ENCODE assay signal across 14 cellular contexts in genomic region chr2:234404957-234405356, GRCh38.
DNase-seq lines count a peak whose midpoint lies in the region; ATAC-seq and TF ChIP-seq lines count a peak whose summit lies in the region.
"Had no signal": no experiment of that assay in that cellular context is flagged by ENCODE, and none has a peak within 500 bp of the region (broad histone marks: within the 10 kb centered on the region; RNA-seq: fewer than 3 reads in every experiment).

No MANE protein-coding gene starts in this region.

- no peak for TF ChIP-seq CTCF in activated CD8-positive, alpha-beta T cell treated with anti-CD3 and anti-CD28 coated beads for 36 hours (IDR thresholded peaks at IDR 0.05)
- no peak for TF ChIP-seq CTCF in Caco-2 (IDR thresholded peaks at IDR 0.05; ENCODE audit: insufficient read depth in 1 of 2, low read depth in 1 of 2, low read length in 1 of 2, severe bottlenecking in 1 of 2, unreplicated experiment in 1 of 2)
- no peak for TF ChIP-seq CTCF in endothelial cell (IDR thresholded peaks at IDR 0.05; ENCODE audit: unreplicated experiment)

- POLR2A ChIA-PET in activated CD8-positive, alpha-beta T cell treated with anti-CD3 and anti-CD28 coated beads for 36 hours (lab: Charles Lee): interaction anchor here (1.2 kb wide), 1 partner anchor 40 kb away, joined by 3 read pairs; no protein-coding TSS in a partner anchor
- POLR2A ChIA-PET in activated CD8-positive, alpha-beta T cell treated with anti-CD3 and anti-CD28 coated beads, Interleukin-2, amount 10 ng/mL, durations not matched to agents 7 days and 5 days (lab: Charles Lee): interaction anchor here (0.6 to 0.8 kb wide), 2 partner anchors 92 to 910 kb away, joined by 3 to 4 read pairs; partner anchors contain the start of gene ARL4C
- POLR2A ChIA-PET in Caco-2 (lab: Charles Lee): no interaction called here

- no peaks in the 10 kb centered on the region for H3K27me3 ChIP-seq in Caco-2 (replicated peaks; ENCODE audit: control insufficient read depth, insufficient read depth, low read length)

- no TSS peak for BruUV-seq in Caco-2 (replicated peaks; lab: Mats Ljungman, UMichigan)

- CTCF ChIA-PET in activated CD8-positive, alpha-beta T cell treated with anti-CD3 and anti-CD28 coated beads for 36 hours (lab: Charles Lee): interaction anchor here (1.0 kb wide), 1 partner anchor 116 kb away, joined by 3 read pairs; no protein-coding TSS in a partner anchor
- CTCF ChIA-PET in activated CD8-positive, alpha-beta T cell treated with anti-CD3 and anti-CD28 coated beads, Interleukin-2, amount 10 ng/mL, durations not matched to agents 7 days and 5 days (lab: Charles Lee): interaction anchor here (0.7 kb wide), 1 partner anchor 84 kb away, joined by 3 read pairs; no protein-coding TSS in a partner anchor
- CTCF ChIA-PET in Caco-2 (lab: Charles Lee): interaction anchor here (0.6 kb wide), 1 partner anchor 74 kb away, joined by 5 read pairs; no protein-coding TSS in a partner anchor

- no peaks in the 10 kb centered on the region for H3K36me3 ChIP-seq in Caco-2 (ENCODE audit: control insufficient read depth, insufficient read depth, low read length)

- H3K4me1 ChIP-seq in Caco-2: peaks cover 20% of the 10 kb centered on the region

- peaks cover 49% of the 10 kb centered on the region for H3K4me1 Mint-ChIP-seq in activated CD8-positive, alpha-beta T cell treated with anti-CD3 and anti-CD28 coated beads for 36 hours (ENCODE audit: low read depth)
- peaks cover 44% of the 10 kb centered on the region for H3K4me1 Mint-ChIP-seq in activated CD8-positive, alpha-beta T cell treated with anti-CD3 and anti-CD28 coated beads, Interleukin-2, amount 10 ng/mL, durations not matched to agents 7 days and 5 days (ENCODE audit: low read depth)
- H3K4me1 Mint-ChIP-seq in Caco-2 (ENCODE audit: low read depth, unreplicated experiment) (peaks cover 17% of the 10 kb centered on the region), endothelial cell (ENCODE audit: unreplicated experiment) (peaks cover 26% of the 10 kb centered on the region)
- H3K4me1 Mint-ChIP-seq in stimulated activated effector memory CD8-positive, alpha-beta T cell treated with anti-CD3 and anti-CD28 coated beads, Interleukin-12 subunit alpha, Interleukin-12 subunit beta, amount 100 ng/mL, for 72 hours: peaks cover 48% of the 10 kb centered on the region

- intact Hi-C loops in activated CD8-positive, alpha-beta T cell treated with anti-CD3 and anti-CD28 coated beads for 36 hours (cut with micrococcal nuclease): no loop called here
- intact Hi-C loops in Caco-2 (cut with micrococcal nuclease; ENCODE audit: unreplicated experiment): loop anchor here (5.0 kb wide), 1 partner anchor 113 kb away; no protein-coding TSS in a partner anchor

- no peaks in the 10 kb centered on the region for H3K27me3 Mint-ChIP-seq in activated CD8-positive, alpha-beta T cell treated with anti-CD3 and anti-CD28 coated beads for 36 hours
- no peaks in the 10 kb centered on the region for H3K27me3 Mint-ChIP-seq in activated CD8-positive, alpha-beta T cell treated with anti-CD3 and anti-CD28 coated beads, Interleukin-2, amount 10 ng/mL, durations not matched to agents 7 days and 5 days (ENCODE audit: low read depth)
- H3K27me3 Mint-ChIP-seq in Caco-2 (ENCODE audit: insufficient read depth, unreplicated experiment) (no peaks in the 10 kb centered on the region), endothelial cell (ENCODE audit: unreplicated experiment) (peaks cover 5% of the 10 kb centered on the region)

- H3K4me3 Mint-ChIP-seq in activated CD8-positive, alpha-beta T cell treated with anti-CD3 and anti-CD28 coated beads for 36 hours: no peak overlapping the region
- no peak overlapping the region for H3K4me3 Mint-ChIP-seq in activated CD8-positive, alpha-beta T cell treated with anti-CD3 and anti-CD28 coated beads, Interleukin-2, amount 10 ng/mL, durations not matched to agents 7 days and 5 days
- H3K4me3 Mint-ChIP-seq in Caco-2 (ENCODE audit: unreplicated experiment) (no peak overlapping the region), endothelial cell (ENCODE audit: unreplicated experiment) (no peak overlapping the region)
- no peak overlapping the region for H3K4me3 Mint-ChIP-seq in stimulated activated effector memory CD8-positive, alpha-beta T cell treated with anti-CD3 and anti-CD28 coated beads, Interleukin-12 subunit alpha, Interleukin-12 subunit beta, amount 100 ng/mL, for 72 hours

- no peaks in the 10 kb centered on the region for H3K9me3 ChIP-seq in Caco-2

- no peak overlapping the region for H3K4me3 ChIP-seq in Caco-2 (ENCODE audit: low read depth, low read length)
- H3K4me3 ChIP-seq: K562 had no signal

- H3K36me3 Mint-ChIP-seq in activated CD8-positive, alpha-beta T cell treated with anti-CD3 and anti-CD28 coated beads for 36 hours (ENCODE audit: low read depth): no peaks in the 10 kb centered on the region
- H3K36me3 Mint-ChIP-seq in activated CD8-positive, alpha-beta T cell treated with anti-CD3 and anti-CD28 coated beads, Interleukin-2, amount 10 ng/mL, durations not matched to agents 7 days and 5 days (ENCODE audit: low read depth): peaks cover 6% of the 10 kb centered on the region
- H3K36me3 Mint-ChIP-seq in Caco-2 (ENCODE audit: insufficient read depth, unreplicated experiment): peaks cover under 1% of the 10 kb centered on the region
- no peaks in the 10 kb centered on the region for H3K36me3 Mint-ChIP-seq in endothelial cell (ENCODE audit: low read depth, unreplicated experiment)
- H3K36me3 Mint-ChIP-seq in stimulated activated effector memory CD8-positive, alpha-beta T cell treated with anti-CD3 and anti-CD28 coated beads, Interleukin-12 subunit alpha, Interleukin-12 subunit beta, amount 100 ng/mL, for 72 hours: no peaks in the 10 kb centered on the region

- peaks cover 5% of the 10 kb centered on the region for H3K9me3 Mint-ChIP-seq in activated CD8-positive, alpha-beta T cell treated with anti-CD3 and anti-CD28 coated beads for 36 hours
- H3K9me3 Mint-ChIP-seq in activated CD8-positive, alpha-beta T cell treated with anti-CD3 and anti-CD28 coated beads, Interleukin-2, amount 10 ng/mL, durations not matched to agents 7 days and 5 days (ENCODE audit: insufficient read depth): no peaks in the 10 kb centered on the region
- H3K9me3 Mint-ChIP-seq in Caco-2 (ENCODE audit: unreplicated experiment) (no peaks in the 10 kb centered on the region), endothelial cell (ENCODE audit: unreplicated experiment) (no peaks in the 10 kb centered on the region)
- no peaks in the 10 kb centered on the region for H3K9me3 Mint-ChIP-seq in stimulated activated effector memory CD8-positive, alpha-beta T cell treated with anti-CD3 and anti-CD28 coated beads, Interleukin-12 subunit alpha, Interleukin-12 subunit beta, amount 100 ng/mL, for 72 hours

- no peak for DNase-seq in activated CD8-positive, alpha-beta T cell treated with anti-CD3 and anti-CD28 coated beads for 36 hours
- DNase-seq in activated CD8-positive, alpha-beta T cell treated with anti-CD3 and anti-CD28 coated beads, Interleukin-2, amount 10 ng/mL, durations not matched to agents 7 days and 5 days: no peak
- no peak for DNase-seq in Caco-2
- peak; percentile 22 for DNase-seq in endothelial cell (ENCODE audit: low spot score)
- no peak for DNase-seq in stimulated activated effector memory CD8-positive, alpha-beta T cell treated with anti-CD3 and anti-CD28 coated beads, Interleukin-12 subunit alpha, Interleukin-12 subunit beta, amount 100 ng/mL, for 72 hours (ENCODE audit: low spot score in 2 of 2)
- no peak for DNase-seq in NCI-H187 (lab: John Stamatoyannopoulos, UW)
- no peak for DNase-seq in 8988T
- DNase-seq in NCI-H2107 treated with DMSO at 0.1 percent for 48 hours (lab: John Stamatoyannopoulos, UW; ENCODE audit: unreplicated experiment): no peak
- DNase-seq: GOT3, NCI-H1048, NCI-H1694, NCI-H2171, SHP77 treated with DMSO at 0.1 percent for 48 hours had no signal

- no peak for ATAC-seq in activated CD8-positive, alpha-beta T cell treated with anti-CD3 and anti-CD28 coated beads for 36 hours
- no peak for ATAC-seq in activated CD8-positive, alpha-beta T cell treated with anti-CD3 and anti-CD28 coated beads, Interleukin-2, amount 10 ng/mL, durations not matched to agents 7 days and 5 days
- ATAC-seq in stimulated activated effector memory CD8-positive, alpha-beta T cell treated with anti-CD3 and anti-CD28 coated beads, Interleukin-12 subunit alpha, Interleukin-12 subunit beta, amount 100 ng/mL, for 72 hours: no peak
- ATAC-seq: K562 had no signal

- peak overlapping the region; percentile 22 for H3K27ac Mint-ChIP-seq in activated CD8-positive, alpha-beta T cell treated with anti-CD3 and anti-CD28 coated beads for 36 hours
- no peak overlapping the region for H3K27ac Mint-ChIP-seq in activated CD8-positive, alpha-beta T cell treated with anti-CD3 and anti-CD28 coated beads, Interleukin-2, amount 10 ng/mL, durations not matched to agents 7 days and 5 days
- H3K27ac Mint-ChIP-seq in Caco-2 (ENCODE audit: unreplicated experiment): peak overlapping the region; percentile 48
- H3K27ac Mint-ChIP-seq in endothelial cell (ENCODE audit: unreplicated experiment): peak overlapping the region; percentile 91
- H3K27ac Mint-ChIP-seq in stimulated activated effector memory CD8-positive, alpha-beta T cell treated with anti-CD3 and anti-CD28 coated beads, Interleukin-12 subunit alpha, Interleukin-12 subunit beta, amount 100 ng/mL, for 72 hours: peak overlapping the region; percentile 41
